25 cellular contexts compared by ENCODE assay signal in the genomic region with DNA sequence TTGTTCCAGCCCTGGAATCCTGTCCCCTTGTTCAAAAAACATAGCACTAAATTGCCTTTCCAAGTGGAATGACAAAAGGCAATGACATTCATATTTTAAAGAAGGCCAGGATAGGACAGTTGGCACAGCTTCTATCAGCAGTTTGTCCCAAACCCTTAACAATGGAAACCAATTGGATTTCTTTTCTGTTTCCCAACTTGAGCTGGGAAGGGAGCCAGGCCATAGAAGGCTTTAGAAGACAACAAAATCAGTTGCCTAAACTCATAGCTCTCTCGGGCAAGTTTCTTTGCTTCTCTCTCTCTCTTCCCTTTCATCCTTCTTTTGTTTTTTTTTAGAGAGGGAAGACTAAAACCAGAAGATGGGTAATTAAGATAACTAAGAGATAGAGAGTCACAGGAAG.
DNase-seq lines count a peak whose midpoint lies in the region; ATAC-seq and TF ChIP-seq lines count a peak whose summit lies in the region.
"Had no signal": no experiment of that assay in that cellular context is flagged by ENCODE, and none has a peak within 500 bp of the region (broad histone marks: within the 10 kb centered on the region; RNA-seq: fewer than 3 reads in every experiment).

No MANE protein-coding gene starts in this region.

- no peak overlapping the region for H3K4me3 ChIP-seq in GM23248
- H3K4me3 ChIP-seq in esophagus (ENCODE audit: low read depth in 1 of 2, low read length in 2 of 2), result no peak overlapping the region
- no peak overlapping the region for H3K4me3 ChIP-seq in muscle layer of duodenum (ENCODE audit: low read depth in 1 of 2, low read length in 2 of 2)
- no peak overlapping the region for H3K4me3 ChIP-seq in thoracic aorta
- H3K4me3 ChIP-seq: heart left ventricle had no signal

- no peaks in the 10 kb centered on the region for H3K36me3 ChIP-seq in GM23248 (ENCODE audit: low read depth)
- H3K36me3 ChIP-seq in esophagus (ENCODE audit: control insufficient read depth in 2 of 2, insufficient read depth in 2 of 2, low read length in 1 of 2), result no peaks in the 10 kb centered on the region
- peaks cover 0 to 5% of the 10 kb centered on the region in 2 donors for H3K36me3 ChIP-seq in muscle layer of duodenum (ENCODE audit: control insufficient read depth in 1 of 2, insufficient read depth in 2 of 2, low read length in 2 of 2)
- H3K36me3 ChIP-seq in thoracic aorta, result no peaks in the 10 kb centered on the region
- H3K36me3 ChIP-seq: heart left ventricle had no signal

- no peak overlapping the region for H3K4me3 Mint-ChIP-seq in activated naive CD8-positive, alpha-beta T cell treated with anti-CD3 and anti-CD28 coated beads for 36 hours
- no peak overlapping the region for H3K4me3 Mint-ChIP-seq in stimulated activated naive CD8-positive, alpha-beta T cell treated with anti-CD3 and anti-CD28 coated beads, Interleukin-15, amount 100 ng/mL, for 72 hours
- H3K4me3 Mint-ChIP-seq: activated naive CD8-positive, alpha-beta T cell; central memory CD8-positive, alpha-beta T cell; neural crest cell; T-cell had no signal

- no peaks in the 10 kb centered on the region for H3K79me2 ChIP-seq in GM23248 (ENCODE audit: insufficient read depth)

- no peak overlapping the region for H3K4me2 ChIP-seq in GM23248 (ENCODE audit: unreplicated experiment)

- H3K36me3 Mint-ChIP-seq in activated naive CD8-positive, alpha-beta T cell treated with anti-CD3 and anti-CD28 coated beads for 36 hours, result no peaks in the 10 kb centered on the region
- H3K36me3 Mint-ChIP-seq: T-cell had no signal

- H3K4me1 ChIP-seq in GM23248 (ENCODE audit: insufficient read depth) (peaks cover 15% of the 10 kb centered on the region), esophagus (ENCODE audit: control insufficient read depth in 2 of 2, insufficient read depth in 2 of 2, low read length in 1 of 2) (peaks cover 0 to 17% of the 10 kb centered on the region in 2 donors), muscle layer of duodenum (ENCODE audit: control insufficient read depth in 1 of 2, insufficient read depth in 2 of 2, low read length in 2 of 2) (peaks cover 7 to 14% of the 10 kb centered on the region in 2 donors), thoracic aorta (ENCODE audit: control insufficient read depth in 1 of 2, low read depth in 2 of 2) (peaks cover 66 to 83% of the 10 kb centered on the region in 2 donors)

- ATAC-seq in thoracic aorta (ENCODE audit: insufficient number of reproducible peaks, low FRiP score, low read depth) (no peak), HG03025 (IDR thresholded peaks at IDR 0.05; ENCODE audit: low FRiP score, unreplicated experiment) (no peak), HG03432 (IDR thresholded peaks at IDR 0.05; ENCODE audit: unreplicated experiment) (no peak)
- ATAC-seq in stimulated activated naive CD8-positive, alpha-beta T cell treated with anti-CD3 and anti-CD28 coated beads, Interleukin-15, amount 100 ng/mL, for 72 hours, result no peak
- ATAC-seq: heart left ventricle, T-cell had no signal

- no peak overlapping the region for H2AFZ ChIP-seq in GM23248

- DNase-seq in GM23248, result peak; percentile 32
- no peak for DNase-seq in thoracic aorta (ENCODE audit: low spot score)
- DNase-seq in activated naive CD8-positive, alpha-beta T cell treated with anti-CD3 and anti-CD28 coated beads for 36 hours, result no peak
- DNase-seq in stimulated activated naive CD8-positive, alpha-beta T cell treated with anti-CD3 and anti-CD28 coated beads, Interleukin-15, amount 100 ng/mL, for 72 hours, result no peak
- DNase-seq: activated CD4-positive, alpha-beta T cell treated with anti-CD3 and anti-CD28 coated beads, Interleukin-2, amount 50 U/mL, for 48 hours; activated CD4-positive, CD25-positive, alpha-beta regulatory T cell; activated CD8-positive, alpha-beta memory T cell treated with anti-CD3 and anti-CD28 coated beads, Interleukin-2, amount 50 U/mL, for 4 hours; Calu3; DMS79 treated with DMSO at 0.1 percent for 48 hours; heart left ventricle; Kasumi-1; kidney glomerular epithelial cell; NCI-H1048; NCI-H1694; RPMI8226; stimulated activated naive CD4-positive, alpha-beta T cell treated with Interleukin-2 at 50 U/mL for 16 hours; T-cell had no signal

- peaks cover 8% of the 10 kb centered on the region for H3K4me1 Mint-ChIP-seq in activated naive CD8-positive, alpha-beta T cell treated with anti-CD3 and anti-CD28 coated beads for 36 hours
- peaks cover 14% of the 10 kb centered on the region for H3K4me1 Mint-ChIP-seq in stimulated activated naive CD8-positive, alpha-beta T cell treated with anti-CD3 and anti-CD28 coated beads, Interleukin-15, amount 100 ng/mL, for 72 hours
- H3K4me1 Mint-ChIP-seq: central memory CD8-positive, alpha-beta T cell had no signal

- H3K27me3 ChIP-seq in GM23248 (replicated peaks; ENCODE audit: insufficient read depth), result no peaks in the 10 kb centered on the region
- H3K27me3 ChIP-seq in esophagus (ENCODE audit: control insufficient read depth in 1 of 2, insufficient read depth in 2 of 2, low read length in 2 of 2), result no peaks in the 10 kb centered on the region
- no peaks in the 10 kb centered on the region for H3K27me3 ChIP-seq in muscle layer of duodenum (ENCODE audit: low read depth, low read length)
- no peaks in the 10 kb centered on the region for H3K27me3 ChIP-seq in thoracic aorta (replicated peaks; ENCODE audit: insufficient read depth)
- H3K27me3 ChIP-seq: heart left ventricle had no signal

- H3K9me3 ChIP-seq in GM23248 (ENCODE audit: low read depth), result no peaks in the 10 kb centered on the region
- no peaks in the 10 kb centered on the region for H3K9me3 ChIP-seq in esophagus (ENCODE audit: control insufficient read depth in 2 of 2, insufficient read depth in 1 of 2, low read depth in 1 of 2, low read length in 1 of 2)
- no peaks in the 10 kb centered on the region for H3K9me3 ChIP-seq in muscle layer of duodenum (ENCODE audit: control insufficient read depth in 1 of 2, low read length in 2 of 2)
- no peaks in the 10 kb centered on the region for H3K9me3 ChIP-seq in thoracic aorta
- H3K9me3 ChIP-seq: heart left ventricle had no signal

- no peaks in the 10 kb centered on the region for H3K9me2 ChIP-seq in GM23248 (ENCODE audit: insufficient read depth)

- 28 to 40% methylated on average over 1 of the region's 1 CpG for WGBS in GM23248 (ENCODE audit: low coverage in 1 of 2, low lambda C conversion rate in 2 of 2, missing lambda C conversion rate in 2 of 2), 2 experiments
- 37 to 56% methylated on average over 1 of the region's 1 CpG for WGBS in esophagus, 2 donors

- in situ Hi-C loops in GM23248 (cut with MboI), result no loop called here

- no peaks in the 10 kb centered on the region for H4K20me1 ChIP-seq in GM23248 (ENCODE audit: insufficient read depth)

- H3F3A ChIP-seq in GM23248 (ENCODE audit: insufficient read depth), result peaks cover 20% of the 10 kb centered on the region

- TF ChIP-seq CTCF in thoracic aorta (IDR thresholded peaks at IDR 0.05), result no peak

- peaks cover 28% of the 10 kb centered on the region for H3K27me3 Mint-ChIP-seq in activated naive CD8-positive, alpha-beta T cell treated with anti-CD3 and anti-CD28 coated beads for 36 hours
- peaks cover 49% of the 10 kb centered on the region for H3K27me3 Mint-ChIP-seq in stimulated activated naive CD8-positive, alpha-beta T cell treated with anti-CD3 and anti-CD28 coated beads, Interleukin-15, amount 100 ng/mL, for 72 hours

- no peak overlapping the region for H3K27ac Mint-ChIP-seq in activated naive CD8-positive, alpha-beta T cell treated with anti-CD3 and anti-CD28 coated beads for 36 hours
- H3K27ac Mint-ChIP-seq in stimulated activated naive CD8-positive, alpha-beta T cell treated with anti-CD3 and anti-CD28 coated beads, Interleukin-15, amount 100 ng/mL, for 72 hours, result no peak overlapping the region
- H3K27ac Mint-ChIP-seq: activated naive CD8-positive, alpha-beta T cell; T-cell had no signal

- H3K9me3 Mint-ChIP-seq in activated naive CD8-positive, alpha-beta T cell treated with anti-CD3 and anti-CD28 coated beads for 36 hours, result peaks cover 1% of the 10 kb centered on the region
- no peaks in the 10 kb centered on the region for H3K9me3 Mint-ChIP-seq in stimulated activated naive CD8-positive, alpha-beta T cell treated with anti-CD3 and anti-CD28 coated beads, Interleukin-15, amount 100 ng/mL, for 72 hours
- H3K9me3 Mint-ChIP-seq: central memory CD8-positive, alpha-beta T cell; neural crest cell; T-cell had no signal

- H3K27ac ChIP-seq in GM23248 (no peak overlapping the region), esophagus (ENCODE audit: low read depth in 2 of 2, low read length in 1 of 2) (peak overlapping the region; percentile 3 to 25), muscle layer of duodenum (ENCODE audit: low read length) (peak overlapping the region; percentile 5), thoracic aorta (peak overlapping the region; percentile 63 to 99)
- H3K27ac ChIP-seq: C4-2B had no signal

- H3K9ac ChIP-seq in GM23248, result no peak overlapping the region
